ENCODE assay signal across 8 cellular contexts in the genomic region with DNA sequence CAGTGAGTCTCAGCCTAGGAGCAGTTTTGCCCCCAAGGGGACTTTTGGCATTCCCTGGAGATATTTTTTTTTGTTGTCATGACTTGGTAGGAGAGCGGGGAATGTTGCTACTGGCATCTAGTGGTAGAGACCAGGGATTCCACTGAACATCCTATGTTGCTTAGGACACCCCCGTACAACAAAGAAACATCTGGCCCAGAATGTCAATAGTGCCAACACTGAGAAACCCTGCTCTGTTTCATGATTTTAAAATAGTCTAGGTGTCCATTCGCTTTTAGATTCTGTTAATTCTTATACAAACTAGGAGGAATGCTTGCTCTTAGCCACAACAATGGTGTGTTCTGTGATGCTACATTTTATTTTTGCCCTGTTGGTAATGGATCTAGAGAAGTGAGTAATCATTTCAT.
DNase-seq lines count a peak whose midpoint lies in the region; ATAC-seq and TF ChIP-seq lines count a peak whose summit lies in the region.

No MANE protein-coding gene starts in this region.

- no peak overlapping the region for H3K4me3 ChIP-seq in choroid plexus epithelial cell (ENCODE audit: low read depth, low read length)
- no peak overlapping the region for H3K4me3 ChIP-seq in CD8-positive, alpha-beta T cell (ENCODE audit: low read depth, low read length)

- no peaks in the 10 kb centered on the region for H3K36me3 Mint-ChIP-seq in naive B cell
- H3K36me3 Mint-ChIP-seq in CD8-positive, alpha-beta T cell = no peaks in the 10 kb centered on the region
- no peaks in the 10 kb centered on the region for H3K36me3 Mint-ChIP-seq in activated CD8-positive, alpha-beta memory T cell treated with anti-CD3 and anti-CD28 coated beads, Interleukin-2, amount 10 ng/mL, durations not matched to agents 7 days and 5 days

- CTCF ChIA-PET in CD8-positive, alpha-beta T cell (lab: Charles Lee) = no interaction called here
- CTCF ChIA-PET in activated CD8-positive, alpha-beta memory T cell treated with anti-CD3 and anti-CD28 coated beads, Interleukin-2, amount 10 ng/mL, durations not matched to agents 7 days and 5 days (lab: Charles Lee) = interaction anchor here (0.7 to 1.0 kb wide), 3 partner anchors 23 to 1014 kb away, joined by 3 read pairs; no protein-coding TSS in a partner anchor

- H3K4me1 Mint-ChIP-seq in naive B cell = peaks cover 34 to 59% (median 38%) of the 10 kb centered on the region in 3 donors
- peaks cover 2% of the 10 kb centered on the region for H3K4me1 Mint-ChIP-seq in CD8-positive, alpha-beta T cell (ENCODE audit: low read depth)
- H3K4me1 Mint-ChIP-seq in activated CD8-positive, alpha-beta memory T cell treated with anti-CD3 and anti-CD28 coated beads, Interleukin-2, amount 10 ng/mL, durations not matched to agents 7 days and 5 days = peaks cover 2% of the 10 kb centered on the region

- no peaks in the 10 kb centered on the region for H3K4me1 ChIP-seq in CD8-positive, alpha-beta T cell (ENCODE audit: insufficient read depth, low read length)

- H3K27me3 Mint-ChIP-seq in naive B cell = no peaks in the 10 kb centered on the region
- no peaks in the 10 kb centered on the region for H3K27me3 Mint-ChIP-seq in CD8-positive, alpha-beta T cell (ENCODE audit: low read depth)
- no peaks in the 10 kb centered on the region for H3K27me3 Mint-ChIP-seq in activated CD8-positive, alpha-beta memory T cell treated with anti-CD3 and anti-CD28 coated beads, Interleukin-2, amount 10 ng/mL, durations not matched to agents 7 days and 5 days

- intact Hi-C loops in CD8-positive, alpha-beta T cell (cut with DNase I, micrococcal nuclease) = no loop called here

- H3K27ac Mint-ChIP-seq in naive B cell = peak overlapping the region; percentile 26 to 87 (median 52)
- H3K27ac Mint-ChIP-seq in CD8-positive, alpha-beta T cell = no peak overlapping the region
- H3K27ac Mint-ChIP-seq in activated CD8-positive, alpha-beta memory T cell treated with anti-CD3 and anti-CD28 coated beads, Interleukin-2, amount 10 ng/mL, durations not matched to agents 7 days and 5 days = no peak overlapping the region

- H3K9me3 Mint-ChIP-seq in naive B cell = no peaks in the 10 kb centered on the region
- H3K9me3 Mint-ChIP-seq in CD8-positive, alpha-beta T cell = no peaks in the 10 kb centered on the region
- no peaks in the 10 kb centered on the region for H3K9me3 Mint-ChIP-seq in activated CD8-positive, alpha-beta memory T cell treated with anti-CD3 and anti-CD28 coated beads, Interleukin-2, amount 10 ng/mL, durations not matched to agents 7 days and 5 days (ENCODE audit: low read depth)

- DNase-seq in GM04503 (ENCODE audit: low read depth) = peak; percentile 29
- DNase-seq in NCI-H2107 (lab: John Stamatoyannopoulos, UW) = peak; percentile 4
- DNase-seq in choroid plexus epithelial cell (ENCODE audit: low read depth) = peak; percentile 70
- no peak for DNase-seq in naive B cell
- DNase-seq in stimulated activated CD4-positive, alpha-beta T cell treated with anti-CD3 and anti-CD28 coated beads, Interleukin-4, amount 100 ng/mL, for 1 hour = no peak
- no peak for DNase-seq in CD8-positive, alpha-beta T cell
- no peak for DNase-seq in activated CD8-positive, alpha-beta memory T cell treated with anti-CD3 and anti-CD28 coated beads, Interleukin-2, amount 10 ng/mL, durations not matched to agents 7 days and 5 days

- H3K27ac ChIP-seq in CD8-positive, alpha-beta T cell (ENCODE audit: low read depth, low read length) = no peak overlapping the region

- H3K4me3 Mint-ChIP-seq in naive B cell = peak overlapping the region in 3 of 8 donors; percentile 15 to 47 (median 22)
- H3K4me3 Mint-ChIP-seq in CD8-positive, alpha-beta T cell = no peak overlapping the region
- no peak overlapping the region for H3K4me3 Mint-ChIP-seq in activated CD8-positive, alpha-beta memory T cell treated with anti-CD3 and anti-CD28 coated beads, Interleukin-2, amount 10 ng/mL, durations not matched to agents 7 days and 5 days

- ATAC-seq in naive B cell (ENCODE audit: low read depth in 2 of 2) (no peak), GM21619 (IDR thresholded peaks at IDR 0.05; ENCODE audit: unreplicated experiment) (no peak)
- no peak for ATAC-seq in CD8-positive, alpha-beta T cell
- ATAC-seq in activated CD8-positive, alpha-beta memory T cell treated with anti-CD3 and anti-CD28 coated beads, Interleukin-2, amount 10 ng/mL, durations not matched to agents 7 days and 5 days = no peak

- TF ChIP-seq CTCF in choroid plexus epithelial cell (conservative IDR thresholded peaks at IDR 0.05; ENCODE audit: low read depth, low read length) = peak; percentile 76
- no peak for TF ChIP-seq CTCF in CD8-positive, alpha-beta T cell (IDR thresholded peaks at IDR 0.05)

- no peaks in the 10 kb centered on the region for H3K9me3 ChIP-seq in CD8-positive, alpha-beta T cell (ENCODE audit: low read length)

- POLR2A ChIA-PET in CD8-positive, alpha-beta T cell (lab: Charles Lee) = no interaction called here

- no peaks in the 10 kb centered on the region for H3K27me3 ChIP-seq in CD8-positive, alpha-beta T cell (ENCODE audit: insufficient read depth, low read length)

- H3K36me3 ChIP-seq in CD8-positive, alpha-beta T cell (ENCODE audit: insufficient read depth, low read length) = no peaks in the 10 kb centered on the region

Comparison
In these comparisons a context has a peak if more than half of its experiments do, and no peak if none do; other contexts are left out.
1. DNase-seq: peak in GM04503 (single experiment), NCI-H2107 (single experiment) and choroid plexus epithelial cell (single experiment); none in naive B cell (single experiment), stimulated activated CD4-positive, alpha-beta T cell treated with anti-CD3 and anti-CD28 coated beads, Interleukin-4, amount 100 ng/mL, for 1 hour (single experiment), CD8-positive, alpha-beta T cell (0 of 7) and activated CD8-positive, alpha-beta memory T cell treated with anti-CD3 and anti-CD28 coated beads, Interleukin-2, amount 10 ng/mL, durations not matched to agents 7 days and 5 days (single experiment).
2. H3K27ac Mint-ChIP-seq: peak in naive B cell (6 of 6); none in CD8-positive, alpha-beta T cell (single experiment) and activated CD8-positive, alpha-beta memory T cell treated with anti-CD3 and anti-CD28 coated beads, Interleukin-2, amount 10 ng/mL, durations not matched to agents 7 days and 5 days (single experiment).